Comparison of ENCODE assay signal across 1 cellular context in genomic region chr2:73035899-73036778, GRCh38.
TF ChIP-seq lines count a peak whose summit lies in the region.

No MANE protein-coding gene starts in this region.

TF ChIP-seq in HepG2, 621 proteins besides CTCF, POLR2A, EP300 and RAD21 (continued from another document):
- TF ChIP-seq ARID3A (IDR thresholded peaks at IDR 0.05; ENCODE audit: low read depth, low read length): no peak
- no peak for TF ChIP-seq SP1 (IDR thresholded peaks at IDR 0.05)
- TF ChIP-seq SP1 (CRISPR knock-in tag; IDR thresholded peaks at IDR 0.05): no peak
- TF ChIP-seq FLYWCH1 (CRISPR knock-in tag; IDR thresholded peaks at IDR 0.05): no peak
- no peak for TF ChIP-seq ZNF800 (CRISPR knock-in tag; IDR thresholded peaks at IDR 0.05)
- no peak for TF ChIP-seq ZBTB46 (CRISPR knock-in tag; IDR thresholded peaks at IDR 0.05; ENCODE audit: borderline replicate concordance)
- TF ChIP-seq ZNF382 (CRISPR knock-in tag; IDR thresholded peaks at IDR 0.05; ENCODE audit: borderline replicate concordance): no peak
- no peak for TF ChIP-seq GTF3A (CRISPR knock-in tag; conservative IDR thresholded peaks at IDR 0.05)
- TF ChIP-seq ZBTB37 (CRISPR knock-in tag; IDR thresholded peaks at IDR 0.05): no peak
TF ChIP-seq in HepG2: peak in this region for 32.
